Comparison of ENCODE assay signal across 8 cellular contexts in genomic region chr6:162856885-162857284, GRCh38.
DNase-seq lines count a peak whose midpoint lies in the region; ATAC-seq and TF ChIP-seq lines count a peak whose summit lies in the region.

No MANE protein-coding gene starts in this region.

- peaks cover 68% of the 10 kb centered on the region for H3K4me1 Mint-ChIP-seq in neural crest cell

- H3K36me3 Mint-ChIP-seq in neural crest cell (ENCODE audit: low read depth) = peaks cover 5% of the 10 kb centered on the region

- peak overlapping the region; percentile 31 for H3K4me3 ChIP-seq in SJCRH30
- H3K4me3 ChIP-seq in fibroblast of pulmonary artery (replicated peaks; ENCODE audit: low read depth, low read length) = peak overlapping the region; percentile 6
- no peak overlapping the region for H3K4me3 ChIP-seq in effector memory CD4-positive, alpha-beta T cell (ENCODE audit: insufficient read depth, low read depth, low read length, poor library complexity, severe bottlenecking)

- H3K36me3 ChIP-seq in SJCRH30 = no peaks in the 10 kb centered on the region
- no peaks in the 10 kb centered on the region for H3K36me3 ChIP-seq in effector memory CD4-positive, alpha-beta T cell (ENCODE audit: control insufficient read depth, insufficient read depth, low read length)

- peak overlapping the region; percentile 74 for H3K4me3 Mint-ChIP-seq in neural crest cell

- H3K9me3 ChIP-seq in SJCRH30 (replicated peaks) = no peaks in the 10 kb centered on the region
- H3K9me3 ChIP-seq in effector memory CD4-positive, alpha-beta T cell (ENCODE audit: control insufficient read depth, low read length) = no peaks in the 10 kb centered on the region

- TF ChIP-seq CTCF in fibroblast of pulmonary artery (IDR thresholded peaks at IDR 0.05; ENCODE audit: low read length, missing control alignments) = peak; percentile 74
- TF ChIP-seq CTCF in neural crest cell (conservative IDR thresholded peaks at IDR 0.05) = peak; percentile 69

- 0 out of 2 replicates have a peak, but pooled peaks cover 4% of the 10 kb centered on the region for H3K27me3 ChIP-seq in SJCRH30
- no peaks in the 10 kb centered on the region for H3K27me3 ChIP-seq in effector memory CD4-positive, alpha-beta T cell (replicated peaks; ENCODE audit: control insufficient read depth, insufficient read depth, low read length, poor library complexity, severe bottlenecking)

- peak; percentile 1 for DNase-seq in AML-193 (lab: John Stamatoyannopoulos, UW)
- DNase-seq in LHCN-M2 (ENCODE audit: low read depth) = peak; percentile 81
- peak; percentile 37 to 78 for DNase-seq in SJCRH30
- peak; percentile 88 for DNase-seq in fibroblast of pulmonary artery (ENCODE audit: low read depth)
- peak; percentile 45 for DNase-seq in neural crest cell (ENCODE audit: low read depth, low spot score)
- DNase-seq in effector memory CD4-positive, alpha-beta T cell = no peak

- H3K27ac ChIP-seq in SJCRH30 = no peak overlapping the region
- H3K27ac ChIP-seq in effector memory CD4-positive, alpha-beta T cell (ENCODE audit: insufficient read depth, low read length, poor library complexity, severe bottlenecking) = no peak overlapping the region

- no peaks in the 10 kb centered on the region for H3K4me1 ChIP-seq in SJCRH30
- H3K4me1 ChIP-seq in effector memory CD4-positive, alpha-beta T cell (ENCODE audit: control insufficient read depth, insufficient read depth, low read length, poor library complexity, severe bottlenecking) = no peaks in the 10 kb centered on the region

- H3K27ac Mint-ChIP-seq in neural crest cell (ENCODE audit: unreplicated experiment) = peak overlapping the region; percentile 87

- peaks cover 7% of the 10 kb centered on the region for H3K9me3 Mint-ChIP-seq in neural crest cell

- no peaks in the 10 kb centered on the region for H3K27me3 Mint-ChIP-seq in neural crest cell (ENCODE audit: low read depth)

- ATAC-seq in GM19351 (IDR thresholded peaks at IDR 0.05; ENCODE audit: unreplicated experiment) (no peak), GM18867 (IDR thresholded peaks at IDR 0.05; ENCODE audit: unreplicated experiment) (no peak)

Comparison
In these comparisons a context has a peak if more than half of its experiments do, and no peak if none do; other contexts are left out.
1. DNase-seq: peak in AML-193 (2 of 2), LHCN-M2 (single experiment), SJCRH30 (2 of 2), fibroblast of pulmonary artery (single experiment) and neural crest cell (single experiment); none in effector memory CD4-positive, alpha-beta T cell (0 of 3).